Comparison of ENCODE assay signal across 20 cellular contexts in the genomic region with DNA sequence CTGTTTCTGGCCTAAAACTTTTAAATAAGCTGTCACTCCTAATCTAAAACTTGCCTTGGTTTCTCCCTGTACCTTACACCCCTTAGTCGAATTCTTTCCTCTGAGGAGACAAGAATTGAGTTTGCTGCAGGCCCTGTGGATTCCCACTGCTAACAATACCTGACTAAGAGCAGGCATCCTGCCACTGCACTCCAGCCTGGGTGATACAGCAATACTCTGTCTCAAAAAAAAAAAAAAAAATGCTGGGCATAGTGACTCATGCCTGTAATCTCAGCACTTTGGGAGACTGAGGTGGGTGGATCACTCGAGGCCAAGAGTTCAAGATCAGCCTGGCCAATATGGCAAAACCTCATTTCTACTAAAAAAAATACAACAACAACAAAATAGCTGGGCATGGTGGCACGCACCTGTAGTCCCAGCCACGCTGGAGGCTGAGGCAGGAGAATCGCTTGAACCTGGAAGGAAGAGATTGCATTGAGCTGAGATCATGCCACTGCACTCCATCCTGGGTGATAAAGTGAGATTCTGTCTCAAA.
A peak's percentile ranks its signal among the peaks of the same experiment; 100 is the strongest.
DNase-seq lines count a peak whose midpoint lies in the region; ATAC-seq and TF ChIP-seq lines count a peak whose summit lies in the region.
"Had no signal": no experiment of that assay in that cellular context is flagged by ENCODE, and none has a peak within 500 bp of the region (broad histone marks: within the 10 kb centered on the region; RNA-seq: fewer than 3 reads in every experiment).

No MANE protein-coding gene starts in this region.

- H3K4me3 ChIP-seq in adrenal gland, result no peak overlapping the region

- DNase-seq in Caki2 (ENCODE audit: low read depth), result peak; percentile 21
- peak; percentile 87 for DNase-seq in M059J (ENCODE audit: low read depth)
- peak in 4 of 7 donors; percentile 9 to 20 (median 16) for DNase-seq in adrenal gland
- peak; percentile 12 for DNase-seq in kidney tubule cell (ENCODE audit: low spot score)
- DNase-seq in GM03348 (ENCODE audit: low spot score), result no peak
- no peak for DNase-seq in HCEC 1CT
- DNase-seq in KBM-7, result no peak
- DNase-seq: AML-193, COR-L47, DMS153, EL, H7, NCI-H1092, NCI-H2081, NCI-H510A, NCI-H774, SHP77 had no signal

- no peaks in the 10 kb centered on the region for H3K27me3 ChIP-seq in adrenal gland

- H3K27ac ChIP-seq in adrenal gland, result no peak overlapping the region
- H3K27ac ChIP-seq: KMS-11 had no signal

- WGBS in adrenal gland, 4 donors, result 65 to 88% (median 81%) methylated on average over 5 of the region's 5 CpGs

- H3K36me3 ChIP-seq in adrenal gland (replicated peaks in 1 of 2), result no peaks in the 10 kb centered on the region

- H3K9me3 ChIP-seq in adrenal gland (replicated peaks in 1 of 3), result no peaks in the 10 kb centered on the region

- intact Hi-C loops in adrenal gland (cut with DNase I), result no loop called here

- no peaks in the 10 kb centered on the region for H3K4me1 ChIP-seq in adrenal gland (replicated peaks in 1 of 2)

- TF ChIP-seq POLR2A in adrenal gland (IDR thresholded peaks at IDR 0.05), result no peak

- in situ Hi-C loops in Caki2 (cut with HindIII; ENCODE audit: low pct_unique_long_range_greater_than_20kb, low sequenced_read_pairs), result no loop called here
- in situ Hi-C loops in KBM-7 (cut with MboI; ENCODE audit: low pct_unique_long_range_greater_than_20kb, low sequenced_read_pairs), result no loop called here

- no peak for ATAC-seq in HG03045 (IDR thresholded peaks at IDR 0.05; ENCODE audit: unreplicated experiment)
- ATAC-seq: HepG2 had no signal

- no peak for TF ChIP-seq CTCF in adrenal gland (IDR thresholded peaks at IDR 0.05)

Comparison
In these comparisons a context has a peak if more than half of its experiments do, and no peak if none do; other contexts are left out.
1. DNase-seq: peak in Caki2 (single experiment), M059J (single experiment), adrenal gland (4 of 7) and kidney tubule cell (single experiment); none in GM03348 (single experiment), HCEC 1CT (single experiment) and KBM-7 (single experiment).